Comparison of ENCODE assay signal across 8 cellular contexts in genomic region chr2:152336103-152336853, GRCh38. TPM values are rescaled to one million over a fixed set of nuclear protein-coding genes. Genes with fewer than 3 reads are reported as not detected.
DNase-seq lines count a peak whose midpoint lies in the region; ATAC-seq and TF ChIP-seq lines count a peak whose summit lies in the region.

No MANE protein-coding gene starts in this region.

- ATAC-seq in HG03103 (IDR thresholded peaks at IDR 0.05; ENCODE audit: low read depth, unreplicated experiment) (peak; percentile 21), HG02981 (IDR thresholded peaks at IDR 0.05; ENCODE audit: unreplicated experiment) (no peak)
- ATAC-seq in natural killer cell treated with Interleukin-12 subunit alpha and Interleukin-12 subunit beta and Interleukin-15 and Interleukin-18, amount 100 ng/mL, for 72 hours: peak in 1 of 2 donors; percentile 29

- H3K9me3 Mint-ChIP-seq in activated naive CD4-positive, alpha-beta T cell treated with anti-CD3 and anti-CD28 coated beads, Interleukin-2, amount 10 ng/mL, durations not matched to agents 7 days and 5 days: no peaks in the 10 kb centered on the region
- H3K9me3 Mint-ChIP-seq in natural killer cell treated with Interleukin-12 subunit alpha and Interleukin-12 subunit beta and Interleukin-15 and Interleukin-18, amount 100 ng/mL, for 72 hours: no peaks in the 10 kb centered on the region

- CTCF ChIA-PET in activated naive CD4-positive, alpha-beta T cell treated with anti-CD3 and anti-CD28 coated beads, Interleukin-2, amount 10 ng/mL, durations not matched to agents 7 days and 5 days (lab: Charles Lee): no interaction called here

- peak overlapping the region; percentile 85 for H3K4me3 ChIP-seq in WI38 (ENCODE audit: low read depth, low read length)

- H3K4me3 Mint-ChIP-seq in activated naive CD4-positive, alpha-beta T cell treated with anti-CD3 and anti-CD28 coated beads, Interleukin-2, amount 10 ng/mL, durations not matched to agents 7 days and 5 days: peak overlapping the region; percentile 68
- peak overlapping the region; percentile 55 for H3K4me3 Mint-ChIP-seq in natural killer cell treated with Interleukin-12 subunit alpha and Interleukin-12 subunit beta and Interleukin-15 and Interleukin-18, amount 100 ng/mL, for 72 hours

- no peak for TF ChIP-seq CTCF in WI38 (IDR thresholded peaks at IDR 0.05; ENCODE audit: low read depth, low read length)

- peaks cover 46% of the 10 kb centered on the region for H3K27me3 Mint-ChIP-seq in activated naive CD4-positive, alpha-beta T cell treated with anti-CD3 and anti-CD28 coated beads, Interleukin-2, amount 10 ng/mL, durations not matched to agents 7 days and 5 days
- H3K27me3 Mint-ChIP-seq in natural killer cell treated with Interleukin-12 subunit alpha and Interleukin-12 subunit beta and Interleukin-15 and Interleukin-18, amount 100 ng/mL, for 72 hours: peaks cover 35 to 49% of the 10 kb centered on the region in 2 donors

- H3K36me3 Mint-ChIP-seq in activated naive CD4-positive, alpha-beta T cell treated with anti-CD3 and anti-CD28 coated beads, Interleukin-2, amount 10 ng/mL, durations not matched to agents 7 days and 5 days: no peaks in the 10 kb centered on the region
- no peaks in the 10 kb centered on the region for H3K36me3 Mint-ChIP-seq in natural killer cell treated with Interleukin-12 subunit alpha and Interleukin-12 subunit beta and Interleukin-15 and Interleukin-18, amount 100 ng/mL, for 72 hours

- no peak overlapping the region for H3K27ac Mint-ChIP-seq in activated naive CD4-positive, alpha-beta T cell treated with anti-CD3 and anti-CD28 coated beads, Interleukin-2, amount 10 ng/mL, durations not matched to agents 7 days and 5 days
- H3K27ac Mint-ChIP-seq in natural killer cell treated with Interleukin-12 subunit alpha and Interleukin-12 subunit beta and Interleukin-15 and Interleukin-18, amount 100 ng/mL, for 72 hours: no peak overlapping the region

- DNase-seq in activated naive CD4-positive, alpha-beta T cell treated with anti-CD3 and anti-CD28 coated beads, Interleukin-2, amount 10 ng/mL, durations not matched to agents 7 days and 5 days: peak; percentile 23
- no peak for DNase-seq in activated naive CD4-positive, alpha-beta T cell (lab: John Stamatoyannopoulos, UW)
- peak; percentile 29 for DNase-seq in fibroblast of the conjunctiva (ENCODE audit: low read depth)
- DNase-seq in natural killer cell treated with Interleukin-12 subunit alpha and Interleukin-12 subunit beta and Interleukin-15 and Interleukin-18, amount 100 ng/mL, for 72 hours (ENCODE audit: low spot score): no peak
- DNase-seq in activated CD4-positive, alpha-beta T cell treated with anti-CD3 and anti-CD28 coated beads for 1 hour: no peak

- peaks cover 10% of the 10 kb centered on the region for H3K4me1 Mint-ChIP-seq in activated naive CD4-positive, alpha-beta T cell treated with anti-CD3 and anti-CD28 coated beads, Interleukin-2, amount 10 ng/mL, durations not matched to agents 7 days and 5 days
- peaks cover 12 to 17% of the 10 kb centered on the region in 2 donors for H3K4me1 Mint-ChIP-seq in natural killer cell treated with Interleukin-12 subunit alpha and Interleukin-12 subunit beta and Interleukin-15 and Interleukin-18, amount 100 ng/mL, for 72 hours (ENCODE audit: low read depth in 2 of 2)

RNA-seq across cellular contexts. Expression of gene FMNL2, which starts 1.3 kb away (rescaled TPM):
- under 1 TPM; 0.48 to 0.70 TPM for total RNA-seq in natural killer cell treated with Interleukin-12 subunit alpha and Interleukin-12 subunit beta and Interleukin-15 and Interleukin-18, amount 100 ng/mL, for 72 hours

Comparison
In these comparisons a context has a peak if more than half of its experiments do, and no peak if none do; other contexts are left out.
1. DNase-seq: peak in activated naive CD4-positive, alpha-beta T cell treated with anti-CD3 and anti-CD28 coated beads, Interleukin-2, amount 10 ng/mL, durations not matched to agents 7 days and 5 days (single experiment) and fibroblast of the conjunctiva (single experiment); none in activated naive CD4-positive, alpha-beta T cell (0 of 4), natural killer cell treated with Interleukin-12 subunit alpha and Interleukin-12 subunit beta and Interleukin-15 and Interleukin-18, amount 100 ng/mL, for 72 hours (single experiment) and activated CD4-positive, alpha-beta T cell treated with anti-CD3 and anti-CD28 coated beads for 1 hour (single experiment).